29 cellular contexts compared by ENCODE assay signal in genomic region chr11:44398266-44399045, GRCh38.
DNase-seq lines count a peak whose midpoint lies in the region; ATAC-seq and TF ChIP-seq lines count a peak whose summit lies in the region.
"Had no signal": no experiment of that assay in that cellular context is flagged by ENCODE, and none has a peak within 500 bp of the region (broad histone marks: within the 10 kb centered on the region; RNA-seq: fewer than 3 reads in every experiment).

No MANE protein-coding gene starts in this region.

- H3K9me3 ChIP-seq in RWPE2 (ENCODE audit: severe bottlenecking) (no peaks in the 10 kb centered on the region), thyroid gland (no peaks in the 10 kb centered on the region)
- H3K9me3 ChIP-seq: ascending aorta, colonic mucosa, HAP-1, neutrophil had no signal

- TF ChIP-seq CTCF in RWPE2 (IDR thresholded peaks at IDR 0.05; ENCODE audit: poor library complexity, severe bottlenecking), result no peak
- TF ChIP-seq CTCF in thyroid gland (IDR thresholded peaks at IDR 0.05), result no peak

- intact Hi-C loops in thyroid gland (cut with DNase I), result no loop called here

- no peak for TF ChIP-seq POLR2A in thyroid gland (IDR thresholded peaks at IDR 0.05)

- 32 to 38% methylated on average over 5 to 15 of the region's 15 CpGs for WGBS in thyroid gland, 2 donors

- H3K4me1 ChIP-seq in RWPE2 (ENCODE audit: insufficient read depth, poor library complexity, severe bottlenecking) (no peaks in the 10 kb centered on the region), thyroid gland (peaks cover 16 to 19% of the 10 kb centered on the region in 2 donors)
- H3K4me1 ChIP-seq: ascending aorta, colonic mucosa, HAP-1, sigmoid colon had no signal

- ATAC-seq in RWPE2 (ENCODE audit: low read depth) (peak; percentile 38; the same call in 1 of the 3 replicates), HG03108 (IDR thresholded peaks at IDR 0.05; ENCODE audit: unreplicated experiment) (no peak), GM18861 (IDR thresholded peaks at IDR 0.05; ENCODE audit: unreplicated experiment) (no peak)
- ATAC-seq: WTC11 had no signal

- no peaks in the 10 kb centered on the region for H3K36me3 ChIP-seq in RWPE2 (ENCODE audit: low read depth)
- H3K36me3 ChIP-seq in thyroid gland, result no peaks in the 10 kb centered on the region
- H3K36me3 ChIP-seq: ascending aorta, cardiac muscle cell, colonic mucosa, HAP-1, neutrophil, sigmoid colon had no signal

- no peaks in the 10 kb centered on the region for H3K27me3 ChIP-seq in RWPE2 (ENCODE audit: insufficient read depth, poor library complexity, severe bottlenecking)
- H3K27me3 ChIP-seq in thyroid gland, result no peaks in the 10 kb centered on the region
- H3K27me3 ChIP-seq: ascending aorta, cardiac muscle cell, colonic mucosa, neutrophil had no signal

- H3K4me3 ChIP-seq in RWPE2 (ENCODE audit: severe bottlenecking) (no peak overlapping the region), thyroid gland (replicated peaks in 1 of 3) (no peak overlapping the region)
- H3K4me3 ChIP-seq: ascending aorta, cardiac muscle cell, colonic mucosa, HAP-1, sigmoid colon had no signal

- no peak overlapping the region for H3K27ac ChIP-seq in RWPE2 (ENCODE audit: poor library complexity, severe bottlenecking)
- peak overlapping the region; percentile 3 to 42 (median 34) for H3K27ac ChIP-seq in thyroid gland
- H3K27ac ChIP-seq: 22Rv1, ascending aorta, cardiac muscle cell, colonic mucosa, epithelial cell of prostate, neutrophil, sigmoid colon had no signal

- DNase-seq in DMS 273 (lab: John Stamatoyannopoulos, UW; ENCODE audit: unreplicated experiment) (peak; percentile 34), DMS 273 treated with DMSO at 0.1 percent for 48 hours (lab: John Stamatoyannopoulos, UW) (no peak), RWPE2 (ENCODE audit: low spot score) (no peak), mesenteric fat pad (ENCODE audit: low spot score) (peak; percentile 84), thyroid gland (peak; percentile 80 to 89), AG08396 (ENCODE audit: low spot score) (no peak)
- DNase-seq: activated CD4-positive, alpha-beta T cell treated with anti-CD3 and anti-CD28 coated beads, Interleukin-2, amount 10 ng/mL, durations not matched to agents 7 days and 5 days; activated T-cell treated with anti-CD3 and anti-CD28 coated beads, Interleukin-2, amount 50 U/mL, for 48 hours; Calu3; colonic mucosa; effector CD8-positive, alpha-beta T cell; glutamatergic neuron; left ventricle myocardium superior; mesendoderm; MM.1S; NCI-H1436; NCI-H2081; sigmoid colon; stimulated activated CD4-positive, alpha-beta T cell treated with anti-CD3 and anti-CD28 coated beads, Interleukin-4, amount 100 ng/mL, for 24 hours; trophoblast cell had no signal

Comparison
In these comparisons a context has a peak if more than half of its experiments do, and no peak if none do; other contexts are left out.
1. DNase-seq: peak in DMS 273 (single experiment), mesenteric fat pad (single experiment) and thyroid gland (2 of 2); none in DMS 273 treated with DMSO at 0.1 percent for 48 hours (single experiment), RWPE2 (single experiment) and AG08396 (single experiment).